Comparison of ENCODE assay signal across 21 cellular contexts in the genomic region with DNA sequence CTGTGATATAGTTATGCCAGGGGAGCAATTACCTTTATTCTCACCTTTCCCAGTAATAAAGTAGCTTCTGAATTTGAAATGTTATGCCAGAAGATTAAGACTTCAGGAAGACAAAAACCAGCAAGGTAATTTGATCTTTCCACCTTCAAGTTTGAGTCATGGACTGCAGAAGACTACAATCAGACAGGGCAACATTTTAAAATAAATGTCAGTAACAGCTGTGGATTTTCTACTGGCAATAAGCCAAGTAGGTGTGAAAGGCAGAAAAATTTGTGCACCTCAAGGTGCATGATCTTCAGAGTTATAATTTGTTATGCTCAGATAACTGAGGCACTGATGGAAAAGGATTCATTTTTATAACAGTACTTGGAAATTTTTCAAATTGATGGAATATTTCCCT. TPM values are rescaled to one million over a fixed set of nuclear protein-coding genes. Genes with fewer than 3 reads are reported as not detected.
"Had no signal": no experiment of that assay in that cellular context is flagged by ENCODE, and none has a peak within 500 bp of the region (broad histone marks: within the 10 kb centered on the region; RNA-seq: fewer than 3 reads in every experiment).

No MANE protein-coding gene starts in this region.

- ATAC-seq: activated CD4-positive, alpha-beta T cell treated with anti-CD3 and anti-CD28 coated beads for 36 hours; left colon; stimulated activated memory B cell treated with anti-CD40 and anti-IgM and Interleukin-4, amounts not matched to agents 10 μg/mL and 1 μg/mL and 100 μg/mL, for 72 hours; WTC11 had no signal

- H3K4me3 ChIP-seq: lung, spleen had no signal

- H3K36me3 ChIP-seq: spleen had no signal

- H3K27me3 ChIP-seq: spleen had no signal

- DNase-seq: activated CD4-positive, alpha-beta T cell treated with anti-CD3 and anti-CD28 coated beads for 36 hours; activated CD4-positive, alpha-beta T cell treated with anti-CD3 and anti-CD28 coated beads, Interleukin-2, amount 50 U/mL, for 48 hours; caudate nucleus; endodermal cell; erythroblast; foreskin melanocyte; glutamatergic neuron; hippocampal formation; left colon; nephron progenitor cell; nucleus accumbens; retina; spleen; stimulated activated CD4-positive, alpha-beta T cell treated with anti-CD3 and anti-CD28 coated beads, Interleukin-4, amount 100 ng/mL, for 4 hours had no signal

- H3K4me1 ChIP-seq: spleen had no signal

- H3K27ac ChIP-seq: spleen had no signal

RNA-seq across cellular contexts. Expression of gene SLITRK1, which starts 54.9 kb away (rescaled TPM):
- total RNA-seq: activated CD4-positive, alpha-beta T cell treated with anti-CD3 and anti-CD28 coated beads for 36 hours; activated T-helper 1 cell treated with anti-CD3 and anti-CD28 coated beads, Interleukin-12 subunit alpha, Interleukin-12 subunit beta, Interleukin-2, Interleukin-4 antibody, amounts not matched to agents 30 ng/mL and 10 ng/mL and 1 ng/mL, durations not matched to agents 14 hours and 24 hours and 36 hours; dermis microvascular lymphatic vessel endothelial cell; posterior vena cava; spleen; T-helper 2 cell treated with Interferon-gamma antibody and Interleukin-4, amounts not matched to agents 100 ng/mL and 5 ng/mL, for 36 hours had no signal
